ENCODE assay signal across 7 cellular contexts in genomic region chr1:197526736-197527371, GRCh38.
A peak's percentile ranks its signal among the peaks of the same experiment; 100 is the strongest.
DNase-seq lines count a peak whose midpoint lies in the region; ATAC-seq and TF ChIP-seq lines count a peak whose summit lies in the region.

No MANE protein-coding gene starts in this region.

- no peaks in the 10 kb centered on the region for H3K9me3 ChIP-seq in RWPE2 (ENCODE audit: severe bottlenecking)
- no peaks in the 10 kb centered on the region for H3K9me3 ChIP-seq in thyroid gland

- H3K4me3 ChIP-seq in RWPE2 (ENCODE audit: severe bottlenecking) (no peak overlapping the region), foreskin fibroblast (ENCODE audit: low read depth in 1 of 2, low read length in 2 of 2) (no peak overlapping the region), thyroid gland (replicated peaks in 1 of 3) (no peak overlapping the region)

- DNase-seq in GF-D8 (lab: John Stamatoyannopoulos, UW) (peak; percentile 17), KBM-7 (peak; percentile 26), RWPE2 (ENCODE audit: low spot score) (no peak), foreskin fibroblast (peak in 1 of 2 donors; percentile 40), thyroid gland (no peak), islet precursor cell (no peak), mesenteric fat pad (ENCODE audit: low spot score) (no peak)

- H3K27me3 ChIP-seq in RWPE2 (ENCODE audit: insufficient read depth, poor library complexity, severe bottlenecking) = no peaks in the 10 kb centered on the region
- no peaks in the 10 kb centered on the region for H3K27me3 ChIP-seq in thyroid gland

- ATAC-seq in RWPE2 (ENCODE audit: low read depth) = no peak

- intact Hi-C loops in thyroid gland (cut with DNase I) = no loop called here

- TF ChIP-seq CTCF in RWPE2 (IDR thresholded peaks at IDR 0.05; ENCODE audit: poor library complexity, severe bottlenecking) (peak; percentile 89), foreskin fibroblast (IDR thresholded peaks at IDR 0.05; ENCODE audit: low read depth, low read length) (peak; percentile 15), thyroid gland (IDR thresholded peaks at IDR 0.05) (peak; percentile 6 to 84 (median 57))

- no peaks in the 10 kb centered on the region for H3K4me1 ChIP-seq in RWPE2 (ENCODE audit: insufficient read depth, poor library complexity, severe bottlenecking)
- no peaks in the 10 kb centered on the region for H3K4me1 ChIP-seq in thyroid gland

- H3K36me3 ChIP-seq in RWPE2 (ENCODE audit: low read depth) (no peaks in the 10 kb centered on the region), thyroid gland (no peaks in the 10 kb centered on the region)

- no peak overlapping the region for H3K27ac ChIP-seq in RWPE2 (ENCODE audit: poor library complexity, severe bottlenecking)
- no peak overlapping the region for H3K27ac ChIP-seq in thyroid gland

- in situ Hi-C loops in KBM-7 (cut with MboI; ENCODE audit: low pct_unique_long_range_greater_than_20kb, low sequenced_read_pairs) = no loop called here

- WGBS in thyroid gland, 2 donors = 62 to 66% methylated on average over 4 of the region's 4 CpGs

- TF ChIP-seq POLR2A in thyroid gland (IDR thresholded peaks at IDR 0.05) = no peak

Comparison
In these comparisons a context has a peak if more than half of its experiments do, and no peak if none do; other contexts are left out.
1. DNase-seq: peak in GF-D8 (single experiment) and KBM-7 (single experiment); none in RWPE2 (single experiment), thyroid gland (0 of 2), islet precursor cell (single experiment) and mesenteric fat pad (single experiment).
2. CTCF ChIP-seq: peak in every context shown above with its lines; median percentile 89 in RWPE2; 57 in thyroid gland; 15 in foreskin fibroblast.